3 cellular contexts compared by ENCODE assay signal in the genomic region with DNA sequence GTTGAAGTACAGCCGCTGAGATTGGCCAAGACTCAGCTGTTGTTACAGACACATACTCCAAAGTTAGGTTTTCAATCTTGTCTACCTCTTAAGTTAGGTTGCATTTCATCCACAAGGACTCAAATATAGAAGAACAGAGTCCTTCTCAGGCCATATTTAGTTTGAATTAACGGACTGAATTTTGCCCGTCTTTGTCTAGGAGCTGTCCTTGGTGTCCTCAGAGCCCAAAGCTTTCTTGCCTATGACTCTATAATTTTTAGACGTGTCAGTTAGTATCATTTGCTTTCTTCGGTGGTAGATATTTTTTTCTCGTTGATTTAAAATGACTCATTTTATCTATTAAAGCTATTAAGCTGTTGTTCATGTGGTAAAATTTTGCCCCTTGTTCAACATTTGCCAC.
TF ChIP-seq lines count a peak whose summit lies in the region.

No MANE protein-coding gene starts in this region.

TF ChIP-seq in SK-N-SH, 30 proteins besides CTCF, POLR2A, EP300 and RAD21:
- TF ChIP-seq, protein P1, sequence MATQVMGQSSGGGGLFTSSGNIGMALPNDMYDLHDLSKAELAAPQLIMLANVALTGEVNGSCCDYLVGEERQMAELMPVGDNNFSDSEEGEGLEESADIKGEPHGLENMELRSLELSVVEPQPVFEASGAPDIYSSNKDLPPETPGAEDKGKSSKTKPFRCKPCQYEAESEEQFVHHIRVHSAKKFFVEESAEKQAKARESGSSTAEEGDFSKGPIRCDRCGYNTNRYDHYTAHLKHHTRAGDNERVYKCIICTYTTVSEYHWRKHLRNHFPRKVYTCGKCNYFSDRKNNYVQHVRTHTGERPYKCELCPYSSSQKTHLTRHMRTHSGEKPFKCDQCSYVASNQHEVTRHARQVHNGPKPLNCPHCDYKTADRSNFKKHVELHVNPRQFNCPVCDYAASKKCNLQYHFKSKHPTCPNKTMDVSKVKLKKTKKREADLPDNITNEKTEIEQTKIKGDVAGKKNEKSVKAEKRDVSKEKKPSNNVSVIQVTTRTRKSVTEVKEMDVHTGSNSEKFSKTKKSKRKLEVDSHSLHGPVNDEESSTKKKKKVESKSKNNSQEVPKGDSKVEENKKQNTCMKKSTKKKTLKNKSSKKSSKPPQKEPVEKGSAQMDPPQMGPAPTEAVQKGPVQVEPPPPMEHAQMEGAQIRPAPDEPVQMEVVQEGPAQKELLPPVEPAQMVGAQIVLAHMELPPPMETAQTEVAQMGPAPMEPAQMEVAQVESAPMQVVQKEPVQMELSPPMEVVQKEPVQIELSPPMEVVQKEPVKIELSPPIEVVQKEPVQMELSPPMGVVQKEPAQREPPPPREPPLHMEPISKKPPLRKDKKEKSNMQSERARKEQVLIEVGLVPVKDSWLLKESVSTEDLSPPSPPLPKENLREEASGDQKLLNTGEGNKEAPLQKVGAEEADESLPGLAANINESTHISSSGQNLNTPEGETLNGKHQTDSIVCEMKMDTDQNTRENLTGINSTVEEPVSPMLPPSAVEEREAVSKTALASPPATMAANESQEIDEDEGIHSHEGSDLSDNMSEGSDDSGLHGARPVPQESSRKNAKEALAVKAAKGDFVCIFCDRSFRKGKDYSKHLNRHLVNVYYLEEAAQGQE (IDR thresholded peaks at IDR 0.05; ENCODE audit: low read depth, low read length): peak; percentile 76
- TF ChIP-seq, protein P2, sequence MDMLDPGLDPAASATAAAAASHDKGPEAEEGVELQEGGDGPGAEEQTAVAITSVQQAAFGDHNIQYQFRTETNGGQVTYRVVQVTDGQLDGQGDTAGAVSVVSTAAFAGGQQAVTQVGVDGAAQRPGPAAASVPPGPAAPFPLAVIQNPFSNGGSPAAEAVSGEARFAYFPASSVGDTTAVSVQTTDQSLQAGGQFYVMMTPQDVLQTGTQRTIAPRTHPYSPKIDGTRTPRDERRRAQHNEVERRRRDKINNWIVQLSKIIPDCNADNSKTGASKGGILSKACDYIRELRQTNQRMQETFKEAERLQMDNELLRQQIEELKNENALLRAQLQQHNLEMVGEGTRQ (IDR thresholded peaks at IDR 0.05; ENCODE audit: borderline replicate concordance, low read depth, low read length): no peak
- TF ChIP-seq FOXM1 (IDR thresholded peaks at IDR 0.05; ENCODE audit: low read depth) (no peak), SIN3A (IDR thresholded peaks at IDR 0.05; ENCODE audit: borderline replicate concordance, low read depth, low read length) (no peak), FOSL2 (IDR thresholded peaks at IDR 0.05; ENCODE audit: borderline replicate concordance, low read depth) (no peak)

TF ChIP-seq in SK-N-SH treated with all-trans-retinoic acid at 6 μM for 48 hours, 23 proteins besides CTCF, POLR2A, EP300 and RAD21 (continued from another document):
- TF ChIP-seq, protein P3, sequence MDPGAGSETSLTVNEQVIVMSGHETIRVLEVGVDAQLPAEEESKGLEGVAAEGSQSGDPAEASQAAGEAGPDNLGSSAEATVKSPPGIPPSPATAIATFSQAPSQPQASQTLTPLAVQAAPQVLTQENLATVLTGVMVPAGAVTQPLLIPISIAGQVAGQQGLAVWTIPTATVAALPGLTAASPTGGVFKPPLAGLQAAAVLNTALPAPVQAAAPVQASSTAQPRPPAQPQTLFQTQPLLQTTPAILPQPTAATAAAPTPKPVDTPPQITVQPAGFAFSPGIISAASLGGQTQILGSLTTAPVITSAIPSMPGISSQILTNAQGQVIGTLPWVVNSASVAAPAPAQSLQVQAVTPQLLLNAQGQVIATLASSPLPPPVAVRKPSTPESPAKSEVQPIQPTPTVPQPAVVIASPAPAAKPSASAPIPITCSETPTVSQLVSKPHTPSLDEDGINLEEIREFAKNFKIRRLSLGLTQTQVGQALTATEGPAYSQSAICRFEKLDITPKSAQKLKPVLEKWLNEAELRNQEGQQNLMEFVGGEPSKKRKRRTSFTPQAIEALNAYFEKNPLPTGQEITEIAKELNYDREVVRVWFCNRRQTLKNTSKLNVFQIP (CRISPR knock-in tag; IDR thresholded peaks at IDR 0.05; ENCODE audit: borderline replicate concordance, low read depth): no peak
- TF ChIP-seq ZFP30 (CRISPR knock-in tag; IDR thresholded peaks at IDR 0.05): no peak

TF ChIP-seq in HEK293, 187 proteins besides CTCF, POLR2A, EP300 and RAD21 (continued from another document):
- TF ChIP-seq, protein P1 (tag by site-specific recombination; IDR thresholded peaks at IDR 0.05): peak; percentile 54; the same call in 1 of the 2 replicates
